ENCODE assay signal across 8 cellular contexts in the genomic region with DNA sequence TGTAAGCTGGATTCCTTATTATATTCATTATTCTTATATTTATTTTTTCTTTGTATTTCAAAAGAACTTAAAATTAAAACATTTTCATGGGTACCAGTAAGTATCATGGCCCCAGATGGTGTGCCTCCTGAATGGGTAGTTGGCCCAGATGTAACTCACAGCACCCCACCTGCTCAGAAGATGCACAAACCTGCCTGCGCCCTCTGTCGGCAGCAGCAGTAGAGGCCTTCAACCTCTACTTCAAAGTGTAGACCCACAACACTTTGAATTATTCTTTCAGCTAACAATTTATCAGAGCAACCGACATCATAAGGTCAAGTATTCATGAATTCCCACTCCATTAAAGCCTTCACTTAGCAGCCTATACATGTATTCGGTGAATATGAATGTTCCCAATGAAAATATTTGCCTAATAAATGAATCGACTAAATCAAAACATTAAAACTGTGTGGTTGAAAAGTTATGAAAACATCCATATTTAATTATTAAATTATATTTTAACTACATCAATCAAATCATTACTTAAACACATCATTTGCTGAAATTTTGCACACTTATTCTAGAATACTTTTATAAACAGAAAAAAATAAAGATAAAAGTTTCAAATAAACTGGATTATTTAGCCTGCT. TPM values are rescaled to one million over a fixed set of nuclear protein-coding genes. Genes with fewer than 3 reads are reported as not detected.
DNase-seq lines count a peak whose midpoint lies in the region; ATAC-seq lines count a peak whose summit lies in the region.

No MANE protein-coding gene starts in this region.

- H3K9me3 ChIP-seq in right cardiac atrium (ENCODE audit: control insufficient read depth, low read length): no peaks in the 10 kb centered on the region

- peaks cover 29% of the 10 kb centered on the region for H3K27me3 Mint-ChIP-seq in activated naive CD8-positive, alpha-beta T cell treated with anti-CD3 and anti-CD28 coated beads, Interleukin-2, amount 10 ng/mL, durations not matched to agents 7 days and 5 days

- 25% methylated on average over 5 of the region's 5 CpGs for WGBS in right cardiac atrium

- intact Hi-C loops in right cardiac atrium (cut with DNase I): loop anchor here (5.0 to 10.0 kb wide), 3 partner anchors 69 to 212 kb away; a partner anchor contains a TSS

- H3K27ac ChIP-seq in right cardiac atrium (ENCODE audit: low read length): no peak overlapping the region

- H3K36me3 Mint-ChIP-seq in activated naive CD8-positive, alpha-beta T cell treated with anti-CD3 and anti-CD28 coated beads, Interleukin-2, amount 10 ng/mL, durations not matched to agents 7 days and 5 days: no peaks in the 10 kb centered on the region

- H3K27me3 ChIP-seq in right cardiac atrium (ENCODE audit: control insufficient read depth, insufficient read depth): no peaks in the 10 kb centered on the region

- no peak overlapping the region for H3K27ac Mint-ChIP-seq in activated naive CD8-positive, alpha-beta T cell treated with anti-CD3 and anti-CD28 coated beads, Interleukin-2, amount 10 ng/mL, durations not matched to agents 7 days and 5 days

- no peak overlapping the region for H3K4me3 Mint-ChIP-seq in activated naive CD8-positive, alpha-beta T cell treated with anti-CD3 and anti-CD28 coated beads, Interleukin-2, amount 10 ng/mL, durations not matched to agents 7 days and 5 days

- peak; percentile 75 for ATAC-seq in GM21717 (IDR thresholded peaks at IDR 0.05; ENCODE audit: unreplicated experiment)
- ATAC-seq in activated naive CD8-positive, alpha-beta T cell treated with anti-CD3 and anti-CD28 coated beads, Interleukin-2, amount 10 ng/mL, durations not matched to agents 7 days and 5 days (ENCODE audit: low read depth): peak; percentile 92
- peak; percentile 71 to 72 for ATAC-seq in right cardiac atrium
- no peak for ATAC-seq in GM19452 (IDR thresholded peaks at IDR 0.05; ENCODE audit: unreplicated experiment)

- POLR2A ChIA-PET in activated naive CD8-positive, alpha-beta T cell treated with anti-CD3 and anti-CD28 coated beads, Interleukin-2, amount 10 ng/mL, durations not matched to agents 7 days and 5 days (lab: Charles Lee): no interaction called here

- H3K9me3 Mint-ChIP-seq in activated naive CD8-positive, alpha-beta T cell treated with anti-CD3 and anti-CD28 coated beads, Interleukin-2, amount 10 ng/mL, durations not matched to agents 7 days and 5 days: no peaks in the 10 kb centered on the region

- peak; percentile 79 for DNase-seq in COLO668 (lab: John Stamatoyannopoulos, UW; ENCODE audit: unreplicated experiment)
- peak; percentile 82 for DNase-seq in NCI-H1105 treated with DMSO at 0.1 percent for 48 hours (lab: John Stamatoyannopoulos, UW)
- peak; percentile 56 for DNase-seq in T follicular helper cell (ENCODE audit: low read depth)
- peak; percentile 77 for DNase-seq in activated naive CD8-positive, alpha-beta T cell treated with anti-CD3 and anti-CD28 coated beads, Interleukin-2, amount 10 ng/mL, durations not matched to agents 7 days and 5 days
- peak; percentile 68 to 88 (median 87) for DNase-seq in right cardiac atrium
- peak; percentile 67 for DNase-seq in stimulated activated CD4-positive, alpha-beta T cell treated with anti-CD3 and anti-CD28 coated beads, Interleukin-12 subunit alpha, Interleukin-12 subunit beta, amount 100 ng/mL, for 4 hours

- no peaks in the 10 kb centered on the region for H3K4me1 Mint-ChIP-seq in activated naive CD8-positive, alpha-beta T cell treated with anti-CD3 and anti-CD28 coated beads, Interleukin-2, amount 10 ng/mL, durations not matched to agents 7 days and 5 days

- H3K4me3 ChIP-seq in right cardiac atrium (ENCODE audit: low read length): no peak overlapping the region

- H3K4me1 ChIP-seq in right cardiac atrium (ENCODE audit: control insufficient read depth, insufficient read depth, low read length): no peaks in the 10 kb centered on the region

RNA-seq across cellular contexts. Expression of a gene that starts 25.4 kb away (rescaled TPM):
- total RNA-seq in activated naive CD8-positive, alpha-beta T cell treated with anti-CD3 and anti-CD28 coated beads, Interleukin-2, amount 10 ng/mL, durations not matched to agents 7 days and 5 days: 1 to 10 TPM; 7.2 to 7.3 TPM
- 1 to 10 TPM; 4.0 to 4.6 (median 4.3) TPM for total RNA-seq in right cardiac atrium
- polyA plus RNA-seq in right cardiac atrium: 2.7 TPM

RNA-seq across cellular contexts. Expression of a gene that starts 52.4 kb away (rescaled TPM):
- total RNA-seq in activated naive CD8-positive, alpha-beta T cell treated with anti-CD3 and anti-CD28 coated beads, Interleukin-2, amount 10 ng/mL, durations not matched to agents 7 days and 5 days: not detected
- total RNA-seq in right cardiac atrium: not detected
- polyA plus RNA-seq in right cardiac atrium: not detected
